Comparison of ENCODE assay signal across 23 cellular contexts in the genomic region with DNA sequence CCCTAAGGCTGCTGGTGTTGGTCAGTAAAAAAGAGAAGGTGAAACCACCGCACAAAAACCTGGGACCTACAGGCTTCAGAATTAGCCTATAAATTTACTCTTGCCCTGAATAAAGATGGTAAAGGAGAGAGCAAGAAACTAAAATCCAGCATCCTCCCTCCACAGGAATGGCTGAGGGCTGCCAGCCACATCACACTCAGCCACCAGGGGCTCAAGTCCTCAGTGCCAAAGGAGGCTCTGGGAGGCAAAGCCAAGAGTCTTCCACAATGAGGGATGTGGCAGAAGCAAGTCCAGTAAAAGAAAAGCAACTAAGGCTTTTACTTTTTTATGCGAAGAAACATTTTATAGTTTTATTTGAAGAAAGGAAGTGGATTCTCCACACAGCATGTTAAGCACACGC.
DNase-seq lines count a peak whose midpoint lies in the region; TF ChIP-seq lines count a peak whose summit lies in the region.
"Had no signal": no experiment of that assay in that cellular context is flagged by ENCODE, and none has a peak within 500 bp of the region (broad histone marks: within the 10 kb centered on the region; RNA-seq: fewer than 3 reads in every experiment).

No MANE protein-coding gene starts in this region.

- BruUV-seq in Caco-2 (replicated peaks; lab: Mats Ljungman, UMichigan): no TSS peak

- H3K27me3 ChIP-seq in Caco-2 (replicated peaks; ENCODE audit: control insufficient read depth, insufficient read depth, low read length) (no peaks in the 10 kb centered on the region), MG63 (no peaks in the 10 kb centered on the region)
- H3K27me3 ChIP-seq: ovary, sigmoid colon, stomach, vagina had no signal

- no peaks in the 10 kb centered on the region for H3K4me1 ChIP-seq in Caco-2
- H3K4me1 ChIP-seq: sigmoid colon, vagina had no signal

- CTCF ChIA-PET in Caco-2 (lab: Charles Lee): no interaction called here

- peaks cover 6% of the 10 kb centered on the region for H3K4me1 Mint-ChIP-seq in Caco-2 (ENCODE audit: low read depth, unreplicated experiment)
- no peaks in the 10 kb centered on the region for H3K4me1 Mint-ChIP-seq in glutamatergic neuron (ENCODE audit: low read depth, unreplicated experiment)

- intact Hi-C loops in Caco-2 (cut with micrococcal nuclease; ENCODE audit: unreplicated experiment): loop anchor here (10.0 kb wide), 1 partner anchor 249 kb away; no protein-coding TSS in a partner anchor

- no peaks in the 10 kb centered on the region for H3K36me3 ChIP-seq in Caco-2 (ENCODE audit: control insufficient read depth, insufficient read depth, low read length)
- no peaks in the 10 kb centered on the region for H3K36me3 ChIP-seq in MG63
- H3K36me3 ChIP-seq: ovary, sigmoid colon, stomach, vagina had no signal

- H3K4me3 ChIP-seq in Caco-2 (ENCODE audit: low read depth, low read length) (no peak overlapping the region), MG63 (no peak overlapping the region), choroid plexus epithelial cell (ENCODE audit: low read depth, low read length) (no peak overlapping the region)
- H3K4me3 ChIP-seq: ovary, sigmoid colon, stomach, vagina had no signal

- no peak for DNase-seq in Caco-2
- DNase-seq in MG63: peak; percentile 16
- DNase-seq in choroid plexus epithelial cell (ENCODE audit: low read depth): no peak
- peak; percentile 3 for DNase-seq in medulla oblongata (ENCODE audit: extremely low spot score)
- no peak for DNase-seq in glutamatergic neuron
- no peak for DNase-seq in DMS79 (lab: John Stamatoyannopoulos, UW)
- no peak for DNase-seq in GM20000 (ENCODE audit: low spot score)
- DNase-seq in germinal center (ENCODE audit: low spot score): no peak
- DNase-seq: activated CD4-positive, alpha-beta T cell treated with anti-CD3 and anti-CD28 coated beads for 48 hours; activated CD8-positive, alpha-beta memory T cell treated with anti-CD3 and anti-CD28 coated beads, Interleukin-2, amount 50 U/mL, for 48 hours; activated effector memory CD4-positive, alpha-beta T cell treated with anti-CD3 and anti-CD28 coated beads, Interleukin-2, amount 50 U/mL, for 16 hours; amniotic stem cell; CD8-positive, alpha-beta T cell; foreskin fibroblast; left ventricle myocardium superior; NCI-H146; NCI-H446; ovary; RPMI8226; sigmoid colon; stimulated activated CD4-positive, alpha-beta T cell treated with anti-CD3 and anti-CD28 coated beads, Interleukin-2, amount 100 ng/mL, for 24 hours; stomach had no signal

- TF ChIP-seq CTCF in Caco-2 (IDR thresholded peaks at IDR 0.05; ENCODE audit: insufficient read depth in 1 of 2, low read depth in 1 of 2, low read length in 1 of 2, severe bottlenecking in 1 of 2, unreplicated experiment in 1 of 2): peak; percentile 17 to 33
- peak; percentile 37 for TF ChIP-seq CTCF in choroid plexus epithelial cell (conservative IDR thresholded peaks at IDR 0.05; ENCODE audit: low read depth, low read length)
- TF ChIP-seq CTCF in glutamatergic neuron (IDR thresholded peaks at IDR 0.05; ENCODE audit: partially characterized antibody, unreplicated experiment): no peak
- TF ChIP-seq CTCF in GM20000 (IDR thresholded peaks at IDR 0.05; ENCODE audit: extremely low read depth, missing control alignments): no peak

- H3K4me3 Mint-ChIP-seq in Caco-2 (ENCODE audit: unreplicated experiment) (no peak overlapping the region), glutamatergic neuron (ENCODE audit: unreplicated experiment) (no peak overlapping the region)
- H3K4me3 Mint-ChIP-seq: CD8-positive, alpha-beta T cell had no signal

- no peaks in the 10 kb centered on the region for H3K36me3 Mint-ChIP-seq in Caco-2 (ENCODE audit: insufficient read depth, unreplicated experiment)
- no peaks in the 10 kb centered on the region for H3K36me3 Mint-ChIP-seq in glutamatergic neuron (ENCODE audit: unreplicated experiment)
- H3K36me3 Mint-ChIP-seq: CD8-positive, alpha-beta T cell had no signal

- H3K27ac Mint-ChIP-seq in Caco-2 (ENCODE audit: unreplicated experiment) (no peak overlapping the region), glutamatergic neuron (ENCODE audit: unreplicated experiment) (no peak overlapping the region)
- H3K27ac Mint-ChIP-seq: CD8-positive, alpha-beta T cell had no signal

- POLR2A ChIA-PET in Caco-2 (lab: Charles Lee): interaction anchor here (0.6 kb wide), 1 partner anchor 815 kb away, joined by 3 read pairs; no protein-coding TSS in a partner anchor

- no peaks in the 10 kb centered on the region for H3K27me3 Mint-ChIP-seq in Caco-2 (ENCODE audit: insufficient read depth, unreplicated experiment)
- H3K27me3 Mint-ChIP-seq in glutamatergic neuron (ENCODE audit: unreplicated experiment): peaks cover 2% of the 10 kb centered on the region

- no peaks in the 10 kb centered on the region for H3K9me3 ChIP-seq in Caco-2
- no peaks in the 10 kb centered on the region for H3K9me3 ChIP-seq in MG63
- H3K9me3 ChIP-seq: ovary, sigmoid colon, stomach, vagina had no signal

- H3K9me3 Mint-ChIP-seq in Caco-2 (ENCODE audit: unreplicated experiment): no peaks in the 10 kb centered on the region
- H3K9me3 Mint-ChIP-seq in glutamatergic neuron (ENCODE audit: unreplicated experiment): no peaks in the 10 kb centered on the region
- H3K9me3 Mint-ChIP-seq: CD8-positive, alpha-beta T cell had no signal

Comparison
In these comparisons a context has a peak if more than half of its experiments do, and no peak if none do; other contexts are left out.
1. DNase-seq: peak in MG63 (single experiment) and medulla oblongata (single experiment); none in Caco-2 (0 of 2), choroid plexus epithelial cell (single experiment), glutamatergic neuron (single experiment), DMS79 (single experiment), GM20000 (single experiment) and germinal center (single experiment).
2. CTCF ChIP-seq: peak in Caco-2 (2 of 2) and choroid plexus epithelial cell (single experiment); none in glutamatergic neuron (single experiment) and GM20000 (single experiment).